Comparison of ENCODE assay signal across 9 cellular contexts in genomic region chr16:70715113-70715711, GRCh38. TPM values are rescaled to one million over a fixed set of nuclear protein-coding genes. Genes with fewer than 3 reads are reported as not detected.
DNase-seq lines count a peak whose midpoint lies in the region; ATAC-seq, FAIRE-seq and TF ChIP-seq lines count a peak whose summit lies in the region.
"Had no signal": no experiment of that assay in that cellular context is flagged by ENCODE, and none has a peak within 500 bp of the region (broad histone marks: within the 10 kb centered on the region; RNA-seq: fewer than 3 reads in every experiment).

No MANE protein-coding gene starts in this region.

- ATAC-seq in HG03196 (IDR thresholded peaks at IDR 0.05; ENCODE audit: unreplicated experiment) = no peak
- ATAC-seq in GM21717 (IDR thresholded peaks at IDR 0.05; ENCODE audit: unreplicated experiment) = no peak

- peaks cover 30% of the 10 kb centered on the region for H3K4me1 ChIP-seq in keratinocyte (ENCODE audit: control insufficient read depth, extremely low read depth, insufficient read depth, low read length)

- no peak overlapping the region for H2AFZ ChIP-seq in keratinocyte (ENCODE audit: control insufficient read depth, low read length)

- peak; percentile 96 for FAIRE-seq in keratinocyte (lab: Jason Lieb, UNC)
- FAIRE-seq: A204.1 had no signal

- in situ Hi-C loops in astrocyte of the spinal cord (cut with HindIII; ENCODE audit: low sequenced_read_pairs) = no loop called here

- H3K36me3 ChIP-seq in keratinocyte (ENCODE audit: control insufficient read depth in 2 of 2, extremely low read depth in 1 of 2, insufficient read depth in 2 of 2, low read length in 2 of 2) = no peaks in the 10 kb centered on the region

- H3K27ac ChIP-seq in keratinocyte (ENCODE audit: control insufficient read depth, insufficient read depth, low read length) (peak overlapping the region; percentile 83), temporal lobe (ENCODE audit: low read depth, low read length) (peak overlapping the region; percentile 84)

- peak overlapping the region; percentile 72 for H3K9ac ChIP-seq in keratinocyte (ENCODE audit: control insufficient read depth, extremely low read depth, insufficient read depth, low read length)

- dilution Hi-C loops in keratinocyte (cut with MboI; ENCODE audit: extremely low pct_ligation_motif_present, low sequenced_read_pairs) = no loop called here

- no peaks in the 10 kb centered on the region for H3K27me3 ChIP-seq in keratinocyte (ENCODE audit: control insufficient read depth, extremely low read depth, insufficient read depth, low read length)

- no peaks in the 10 kb centered on the region for H3K9me3 ChIP-seq in keratinocyte (ENCODE audit: control insufficient read depth, low read depth, low read length)

- H3K4me2 ChIP-seq in keratinocyte (ENCODE audit: control insufficient read depth, extremely low read depth, insufficient read depth, low read depth, low read length) = peak overlapping the region; percentile 65

- peak; percentile 60 for DNase-seq in NCI-H2029 (lab: John Stamatoyannopoulos, UW)
- DNase-seq in NCI-H2029 treated with DMSO at 0.1 percent for 48 hours (lab: John Stamatoyannopoulos, UW) = no peak
- peak; percentile 95 for DNase-seq in astrocyte of the spinal cord (ENCODE audit: low read depth, low spot score)
- peak; percentile 100 for DNase-seq in keratinocyte (ENCODE audit: low read depth, low spot score)
- no peak for DNase-seq in NCI-H1436 treated with DMSO at 0.1 percent for 48 hours (lab: John Stamatoyannopoulos, UW)

- H3K4me3 ChIP-seq in astrocyte of the spinal cord (ENCODE audit: low read depth, low read length) (no peak overlapping the region), keratinocyte (ENCODE audit: control insufficient read depth in 2 of 3, extremely low read depth in 1 of 3, insufficient read depth in 2 of 3, low read depth in 1 of 3, low read length in 3 of 3) (peak overlapping the region in 1 of 3 experiments; percentile 23)

- no peaks in the 10 kb centered on the region for H3K79me2 ChIP-seq in keratinocyte (ENCODE audit: control insufficient read depth, insufficient read depth, low read length)

- H4K20me1 ChIP-seq in keratinocyte (ENCODE audit: control insufficient read depth, extremely low read depth, insufficient read depth, low read length) = no peaks in the 10 kb centered on the region

- TF ChIP-seq CTCF in astrocyte of the spinal cord (IDR thresholded peaks at IDR 0.05; ENCODE audit: low read depth, low read length) = peak; percentile 22
- TF ChIP-seq CTCF in keratinocyte (optimal IDR thresholded peaks at IDR 0.05 in 1 of 3, IDR thresholded peaks at IDR 0.05 in 1 of 3, conservative IDR thresholded peaks at IDR 0.05 in 1 of 3; ENCODE audit: extremely low read depth in 1 of 3, insufficient read depth in 2 of 3, low read length in 3 of 3) = peak; percentile 18 to 49 (median 33)

- no peaks in the 10 kb centered on the region for H3K9me1 ChIP-seq in keratinocyte (ENCODE audit: control insufficient read depth, extremely low read depth, insufficient read depth, low read length)

RNA-seq across cellular contexts. Expression of gene MTSS2, which starts 29.4 kb away (rescaled TPM):
- polyA plus RNA-seq in keratinocyte = 13.3 to 22.3 TPM (median 21.8 TPM) in 3 replicates
- polyA plus RNA-seq in keratinocyte (2011; ENCODE audit: low read depth) = 24.4 TPM
- 15.5 and 40.8 TPM in 2 replicates for polyA plus RNA-seq in keratinocyte (2011; cell fraction: cytosol; rRNA removed)
- polyA plus RNA-seq in keratinocyte (2011; cell fraction: nucleus; rRNA removed) = 38.5 and 49.9 TPM in 2 replicates
- 16.8 and 39.7 TPM in 2 replicates for polyA plus RNA-seq in keratinocyte (2012; ENCODE audit: low replicate concordance)
- polyA minus RNA-seq in keratinocyte = 12.8 to 45.1 TPM (median 20.7 TPM) in 3 replicates
- 52.2 TPM for polyA minus RNA-seq in keratinocyte (2011; cell fraction: cytosol; rRNA and poly(A)+ RNA removed)
- 20.7 and 31.0 TPM in 2 replicates for polyA minus RNA-seq in keratinocyte (2011; cell fraction: nucleus; rRNA and poly(A)+ RNA removed)
- total RNA-seq in temporal lobe = 45.5 TPM

Comparison
In these comparisons a context has a peak if more than half of its experiments do, and no peak if none do; other contexts are left out.
1. DNase-seq: peak in NCI-H2029 (single experiment), astrocyte of the spinal cord (single experiment) and keratinocyte (single experiment); none in NCI-H2029 treated with DMSO at 0.1 percent for 48 hours (single experiment) and NCI-H1436 treated with DMSO at 0.1 percent for 48 hours (single experiment).